ENCODE assay signal across 25 cellular contexts in the genomic region with DNA sequence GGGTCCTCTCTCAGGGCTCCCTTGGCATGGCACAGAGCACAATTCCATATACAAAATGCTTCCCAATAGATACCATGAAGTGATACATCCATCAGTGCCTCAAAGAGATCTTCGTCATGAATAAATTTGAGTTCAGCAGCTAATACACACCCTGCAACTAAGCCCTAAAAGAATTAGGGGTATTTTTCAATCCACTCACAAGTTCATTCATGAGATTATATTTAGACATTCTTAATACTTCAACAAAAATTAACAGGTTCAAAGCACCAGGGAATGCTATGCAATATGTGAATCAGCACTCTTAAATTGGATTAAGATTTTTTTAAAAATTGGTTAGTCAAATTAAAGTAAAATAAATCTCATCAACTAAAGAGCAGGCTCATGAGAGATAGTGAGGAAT.
"Had no signal": no experiment of that assay in that cellular context is flagged by ENCODE, and none has a peak within 500 bp of the region (broad histone marks: within the 10 kb centered on the region; RNA-seq: fewer than 3 reads in every experiment).

No MANE protein-coding gene starts in this region.

- FAIRE-seq: colon, endometrium, endothelial cell of umbilical vein, frontal cortex had no signal

- H3K4me3 ChIP-seq: colonic mucosa, coronary artery, dorsolateral prefrontal cortex, esophagus muscularis mucosa, esophagus squamous epithelium, gastrocnemius medialis, gastroesophageal sphincter had no signal

- H3K27me3 ChIP-seq: colonic mucosa, dorsolateral prefrontal cortex, esophagus muscularis mucosa, esophagus squamous epithelium, foreskin keratinocyte, gastrocnemius medialis, gastroesophageal sphincter had no signal

- DNase-seq: colonic mucosa; cortex of kidney; dermis blood vessel endothelial cell; dorsolateral prefrontal cortex; effector CD4-positive, alpha-beta T cell; effector CD8-positive, alpha-beta T cell; effector memory CD4-positive, alpha-beta T cell; effector memory CD8-positive, alpha-beta T cell; endodermal cell; erythroblast; esophagus squamous epithelium; foreskin fibroblast; foreskin keratinocyte; foreskin melanocyte; gastrocnemius medialis; glutamatergic neuron; head of caudate nucleus had no signal

- H3K9me3 ChIP-seq: colonic mucosa, gastrocnemius medialis had no signal

- H3K36me3 ChIP-seq: colonic mucosa, esophagus muscularis mucosa, esophagus squamous epithelium, gastrocnemius medialis, gastroesophageal sphincter had no signal

- H3K27ac ChIP-seq: colonic mucosa, coronary artery, dorsolateral prefrontal cortex, epithelial cell of prostate, esophagus muscularis mucosa, esophagus squamous epithelium, foreskin keratinocyte, gastrocnemius medialis, gastroesophageal sphincter had no signal

- H3K4me1 ChIP-seq: colonic mucosa, esophagus muscularis mucosa, esophagus squamous epithelium, foreskin keratinocyte, gastrocnemius medialis, gastroesophageal sphincter had no signal
